In the genomic region with DNA sequence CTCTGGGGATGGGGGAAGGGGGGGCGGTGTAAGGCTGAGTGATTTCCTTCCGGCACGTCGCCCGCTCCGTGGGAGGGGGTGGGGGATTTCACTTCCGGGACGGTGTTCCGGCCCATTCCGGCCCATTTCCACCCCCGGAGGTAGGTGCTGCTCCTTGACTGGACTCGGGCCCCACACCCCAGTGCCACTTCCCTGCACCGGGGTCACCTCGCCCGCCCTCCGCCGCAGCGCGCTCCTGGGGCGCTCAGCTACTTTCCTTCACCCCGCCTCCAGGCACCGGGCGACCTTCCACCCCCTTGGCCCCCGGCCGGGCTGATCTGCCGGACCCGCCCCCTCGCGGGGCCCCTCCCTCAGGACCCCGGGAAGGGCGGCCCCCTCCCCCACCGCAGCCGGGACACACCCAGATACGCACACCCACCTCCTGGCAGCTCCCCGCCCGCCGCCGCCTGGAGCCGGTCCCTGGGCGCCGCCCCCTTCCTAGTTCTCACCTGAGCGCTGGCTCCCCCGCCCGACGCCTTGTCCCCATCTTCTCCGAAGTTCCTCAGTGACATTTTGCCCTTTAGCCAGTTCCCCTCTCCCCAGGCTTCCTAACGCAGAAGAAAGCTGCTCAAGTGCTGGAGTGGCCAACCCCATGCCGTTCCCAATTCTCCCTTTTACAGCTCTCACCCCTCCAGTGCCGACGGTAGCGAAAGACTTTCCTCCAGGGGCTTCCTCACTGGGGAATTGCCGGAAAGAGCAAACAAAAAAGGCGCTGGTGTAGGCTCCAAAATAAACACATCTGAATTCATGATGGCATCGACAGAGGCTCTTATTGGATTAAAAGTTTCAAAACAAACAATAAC, we compare ENCODE assay signal across 8 cellular contexts. TPM values are rescaled to one million over a fixed set of nuclear protein-coding genes. Genes with fewer than 3 reads are reported as not detected.
DNase-seq lines count a peak whose midpoint lies in the region; ATAC-seq and TF ChIP-seq lines count a peak whose summit lies in the region.

A gene with protein sequence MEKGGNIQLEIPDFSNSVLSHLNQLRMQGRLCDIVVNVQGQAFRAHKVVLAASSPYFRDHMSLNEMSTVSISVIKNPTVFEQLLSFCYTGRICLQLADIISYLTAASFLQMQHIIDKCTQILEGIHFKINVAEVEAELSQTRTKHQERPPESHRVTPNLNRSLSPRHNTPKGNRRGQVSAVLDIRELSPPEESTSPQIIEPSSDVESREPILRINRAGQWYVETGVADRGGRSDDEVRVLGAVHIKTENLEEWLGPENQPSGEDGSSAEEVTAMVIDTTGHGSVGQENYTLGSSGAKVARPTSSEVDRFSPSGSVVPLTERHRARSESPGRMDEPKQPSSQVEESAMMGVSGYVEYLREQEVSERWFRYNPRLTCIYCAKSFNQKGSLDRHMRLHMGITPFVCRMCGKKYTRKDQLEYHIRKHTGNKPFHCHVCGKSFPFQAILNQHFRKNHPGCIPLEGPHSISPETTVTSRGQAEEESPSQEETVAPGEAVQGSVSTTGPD (plus strand): TSS at position 115 of the 842 bp plus-strand sequence. CDS start 1,846 bp downstream, outside the sequence.

- peaks cover 67% of the 10 kb centered on the region for H3K36me3 ChIP-seq in OCI-LY7 (ENCODE audit: insufficient read depth, low read length)

- no peaks in the 10 kb centered on the region for H3K9me2 ChIP-seq in OCI-LY7 (ENCODE audit: insufficient read depth, low read length)

- CTCF ChIA-PET in Calu3 (lab: Charles Lee) = interaction anchor here (0.6 to 1.1 kb wide), 7 partner anchors 8 to 1026 kb away, joined by 3 to 8 read pairs (median 3); a partner anchor contains a TSS
- CTCF ChIA-PET in OCI-LY7 (lab: Charles Lee; ENCODE audit: unreplicated experiment) = interaction anchor here (0.8 kb wide), 1 partner anchor 17 kb away, joined by 3 read pairs; no protein-coding TSS in a partner anchor

- H3K27ac ChIP-seq in OCI-LY7 (ENCODE audit: low read depth, low read length, poor library complexity, severe bottlenecking) = peak within 1 kb of the TSS; percentile 91

- no peaks in the 10 kb centered on the region for H3K9me3 ChIP-seq in OCI-LY7 (ENCODE audit: low read length)

- H3K4me1 ChIP-seq in OCI-LY7 (ENCODE audit: insufficient read depth, low read length, poor library complexity, severe bottlenecking) = peaks cover 54% of the 10 kb centered on the region

- H3K4me2 ChIP-seq in OCI-LY7 (ENCODE audit: low read length) = peak within 1 kb of the TSS; percentile 96

- POLR2A ChIA-PET in OCI-LY7 (lab: Charles Lee) = interaction anchor here (0.5 to 2.8 kb wide), 25 partner anchors 8 to 1154 kb away, joined by 3 to 11 read pairs (median 4); a partner anchor contains a TSS

- H3K4me1 Mint-ChIP-seq in Calu3 (ENCODE audit: low read depth, unreplicated experiment) (peaks cover 28% of the 10 kb centered on the region), naive B cell (peaks cover 47 to 68% (median 66%) of the 10 kb centered on the region in 3 donors)
- H3K4me1 Mint-ChIP-seq in stimulated activated effector memory CD8-positive, alpha-beta T cell treated with anti-CD3 and anti-CD28 coated beads, Interleukin-12 subunit alpha, Interleukin-12 subunit beta, amount 100 ng/mL, for 72 hours = peaks cover 65% of the 10 kb centered on the region

- H3K79me2 ChIP-seq in OCI-LY7 (ENCODE audit: insufficient read depth, low read depth, low read length) = peaks cover 74% of the 10 kb centered on the region

- no peaks in the 10 kb centered on the region for H3K9me3 Mint-ChIP-seq in Calu3 (ENCODE audit: low read depth, unreplicated experiment)
- H3K9me3 Mint-ChIP-seq in naive B cell = peaks cover 0 to 4% (median 0%) of the 10 kb centered on the region in 7 donors
- no peaks in the 10 kb centered on the region for H3K9me3 Mint-ChIP-seq in stimulated activated effector memory CD8-positive, alpha-beta T cell treated with anti-CD3 and anti-CD28 coated beads, Interleukin-12 subunit alpha, Interleukin-12 subunit beta, amount 100 ng/mL, for 72 hours

- H3K27ac Mint-ChIP-seq in Calu3 (ENCODE audit: unreplicated experiment) = peak within 1 kb of the TSS; percentile 100
- H3K27ac Mint-ChIP-seq in naive B cell = peak within 1 kb of the TSS; percentile 94 to 100 (median 99)
- peak within 1 kb of the TSS; percentile 99 for H3K27ac Mint-ChIP-seq in stimulated activated effector memory CD8-positive, alpha-beta T cell treated with anti-CD3 and anti-CD28 coated beads, Interleukin-12 subunit alpha, Interleukin-12 subunit beta, amount 100 ng/mL, for 72 hours

- peak; percentile 4; the same call in 1 of the 2 replicates for TF ChIP-seq RAD21 in Ishikawa (IDR thresholded peaks at IDR 0.05; ENCODE audit: low read depth)

- peak within 1 kb of the TSS; percentile 62 for H2AFZ ChIP-seq in OCI-LY7 (ENCODE audit: low read length)

- H3K27me3 Mint-ChIP-seq in Calu3 (ENCODE audit: unreplicated experiment) (peaks cover 13% of the 10 kb centered on the region), naive B cell (no peaks in the 10 kb centered on the region)

- peaks cover 57% of the 10 kb centered on the region for H3K36me3 Mint-ChIP-seq in Calu3 (ENCODE audit: insufficient read depth, unreplicated experiment)
- H3K36me3 Mint-ChIP-seq in naive B cell = peaks cover 16 to 27% of the 10 kb centered on the region in 2 donors
- H3K36me3 Mint-ChIP-seq in stimulated activated effector memory CD8-positive, alpha-beta T cell treated with anti-CD3 and anti-CD28 coated beads, Interleukin-12 subunit alpha, Interleukin-12 subunit beta, amount 100 ng/mL, for 72 hours = peaks cover 74% of the 10 kb centered on the region

- no peak for TF ChIP-seq POLR2A in erythroblast (IDR thresholded peaks at IDR 0.05; ENCODE audit: low read length)

- TF ChIP-seq EP300 in Ishikawa (IDR thresholded peaks at IDR 0.05; ENCODE audit: borderline replicate concordance) = no peak; the same call in 1 of the 2 replicates

- H3K4me3 Mint-ChIP-seq in Calu3 (ENCODE audit: low read depth, unreplicated experiment) = peak within 1 kb of the TSS; percentile 81
- peak within 1 kb of the TSS; percentile 84 to 99 (median 96) for H3K4me3 Mint-ChIP-seq in naive B cell
- peak within 1 kb of the TSS; percentile 94 for H3K4me3 Mint-ChIP-seq in stimulated activated effector memory CD8-positive, alpha-beta T cell treated with anti-CD3 and anti-CD28 coated beads, Interleukin-12 subunit alpha, Interleukin-12 subunit beta, amount 100 ng/mL, for 72 hours

- ATAC-seq in GM21576 (IDR thresholded peaks at IDR 0.05; ENCODE audit: unreplicated experiment) = peak; percentile 54
- ATAC-seq in naive B cell (ENCODE audit: low read depth in 2 of 2) = peak; percentile 50 to 53
- ATAC-seq in stimulated activated effector memory CD8-positive, alpha-beta T cell treated with anti-CD3 and anti-CD28 coated beads, Interleukin-12 subunit alpha, Interleukin-12 subunit beta, amount 100 ng/mL, for 72 hours = peak; percentile 75

- H3K4me3 ChIP-seq in OCI-LY7 (ENCODE audit: low read depth, low read length, poor library complexity, severe bottlenecking) = peak within 1 kb of the TSS; percentile 98

- intact Hi-C loops in Calu3 (cut with micrococcal nuclease; ENCODE audit: unreplicated experiment) = loop anchor here (5.0 kb wide), 2 partner anchors 154 to 204 kb away; a partner anchor contains a TSS
- intact Hi-C loops in OCI-LY7 (cut with micrococcal nuclease; ENCODE audit: unreplicated experiment) = loop anchor here (1.0 to 5.0 kb wide), 8 partner anchors 44 to 1336 kb away; a partner anchor contains a TSS

- DNase-seq in Calu3 (peak; percentile 100), OCI-LY7 (ENCODE audit: low spot score) (peak; percentile 93), activated T-cell treated with anti-CD3 and anti-CD28 coated beads for 4 hours (peak; percentile 93), erythroblast (lab: John Stamatoyannopoulos, UW) (peak; percentile 87 to 88), naive B cell (peak; percentile 81)
- peak; percentile 84 to 97 for DNase-seq in stimulated activated effector memory CD8-positive, alpha-beta T cell treated with anti-CD3 and anti-CD28 coated beads, Interleukin-12 subunit alpha, Interleukin-12 subunit beta, amount 100 ng/mL, for 72 hours (ENCODE audit: low spot score in 2 of 2)

- TF ChIP-seq CTCF in Calu3 (IDR thresholded peaks at IDR 0.05; ENCODE audit: unreplicated experiment) (no peak), OCI-LY7 (conservative IDR thresholded peaks at IDR 0.05; ENCODE audit: low read length) (peak; percentile 29; the same call in 1 of the 2 replicates)

- BruUV-seq in Calu3 (replicated peaks; lab: Mats Ljungman, UMichigan) (no TSS peak), OCI-LY7 (replicated peaks; lab: Mats Ljungman, UMichigan) (no TSS peak)

- H4K20me1 ChIP-seq in OCI-LY7 (ENCODE audit: insufficient read depth, low read length) = peaks cover 35% of the 10 kb centered on the region

TF ChIP-seq in Ishikawa, 13 proteins besides CTCF, POLR2A, EP300 and RAD21:
- peak; percentile 51; the same call in 1 of the 2 replicates for TF ChIP-seq EGR1 (IDR thresholded peaks at IDR 0.05)
- no peak; the same call in 1 of the 2 replicates for TF ChIP-seq TEAD4 (IDR thresholded peaks at IDR 0.05)
- TF ChIP-seq CEBPB (IDR thresholded peaks at IDR 0.05) = no peak
- TF ChIP-seq NFIC (IDR thresholded peaks at IDR 0.05) = no peak; the same call in 1 of the 2 replicates
- peak; percentile 89; the same call in 1 of the 2 replicates for TF ChIP-seq ZBTB7A (IDR thresholded peaks at IDR 0.05; ENCODE audit: low read depth)
- TF ChIP-seq TCF12 (IDR thresholded peaks at IDR 0.05; ENCODE audit: low read depth) = peak; percentile 45; the same call in 1 of the 2 replicates

RNA-seq across cellular contexts. Expression of the gene that starts here (rescaled TPM):
- total RNA-seq in Calu3 (2022) = 10.9 and 11.7 TPM in 2 replicates
- total RNA-seq in OCI-LY7 (2014; rRNA removed; shearing (Covaris generic)) = 10.9 TPM in 2 replicates
- total RNA-seq in OCI-LY7 (2022) = 23.7 and 23.9 TPM in 2 replicates
- polyA plus RNA-seq in naive B cell (ENCODE audit: low read depth in 6 of 6) = 1 to 10 TPM in 5 of 6 donors, under 1 TPM in 1; 0.05 to 6.7 (median 2.5) TPM

Comparison
In these comparisons a context has a peak if more than half of its experiments do, and no peak if none do; other contexts are left out.
1. Peak in every context shown above with its lines: DNase-seq, ATAC-seq, H3K4me3 ChIP-seq and H3K27ac ChIP-seq.